Comparison of ENCODE assay signal across 30 cellular contexts in the genomic region with DNA sequence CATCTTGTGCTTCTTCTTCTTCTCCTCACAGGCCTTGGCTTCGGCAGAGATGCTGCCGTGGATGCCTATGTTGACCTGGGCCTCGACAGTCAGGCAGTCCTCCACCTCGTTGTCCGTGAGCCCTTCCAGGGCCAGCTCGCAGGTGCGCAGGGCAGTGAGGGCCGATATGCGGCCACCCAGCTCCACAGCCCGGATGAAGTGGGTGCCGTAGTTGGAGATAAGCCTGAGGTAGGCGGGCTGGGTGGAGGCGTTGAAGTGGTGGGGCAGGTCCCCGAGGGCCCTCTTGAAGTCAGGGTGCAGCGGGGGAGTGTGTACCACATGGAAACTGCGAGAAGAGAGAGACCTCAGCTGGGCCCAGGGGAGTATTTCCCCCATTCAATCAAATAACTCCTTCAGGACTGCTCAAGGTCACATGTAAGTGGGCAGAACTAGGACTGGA. TPM values are rescaled to one million over a fixed set of nuclear protein-coding genes. Genes with fewer than 3 reads are reported as not detected.
DNase-seq lines count a peak whose midpoint lies in the region; ATAC-seq and TF ChIP-seq lines count a peak whose summit lies in the region.
"Had no signal": no experiment of that assay in that cellular context is flagged by ENCODE, and none has a peak within 500 bp of the region (broad histone marks: within the 10 kb centered on the region; RNA-seq: fewer than 3 reads in every experiment).

No MANE protein-coding gene starts in this region.

- H2BK12ac ChIP-seq in neuronal stem cell (ENCODE audit: low read length) = no peak overlapping the region

- TF ChIP-seq CTCF in Loucy (conservative IDR thresholded peaks at IDR 0.05; ENCODE audit: low read length) = no peak

- peaks cover 49% of the 10 kb centered on the region for H3K79me2 ChIP-seq in Loucy (ENCODE audit: insufficient read depth, low read length)

- no peaks in the 10 kb centered on the region for H3K9me2 ChIP-seq in Loucy (replicated peaks; ENCODE audit: low read depth, low read length)

- no peak overlapping the region for H3K27ac ChIP-seq in neuronal stem cell (replicated peaks; ENCODE audit: low read length)
- H3K27ac ChIP-seq: ascending aorta, cardiac muscle cell, coronary artery, neutrophil, SJCRH30 had no signal

- H3K4me3 ChIP-seq in Loucy (ENCODE audit: low read length, poor library complexity, severe bottlenecking) (no peak overlapping the region), neuronal stem cell (ENCODE audit: low read length in 2 of 2) (no peak overlapping the region)
- H3K4me3 ChIP-seq: ascending aorta, cardiac muscle cell, coronary artery, SJCRH30 had no signal

- H3K9me3 ChIP-seq in Loucy (ENCODE audit: insufficient read depth, low read depth, low read length) = no peaks in the 10 kb centered on the region
- H3K9me3 ChIP-seq in neuronal stem cell (replicated peaks in 1 of 2; ENCODE audit: control insufficient read depth in 2 of 2, insufficient read depth in 1 of 2, low read depth in 1 of 2, low read length in 2 of 2) = no peaks in the 10 kb centered on the region
- H3K9me3 ChIP-seq: ascending aorta, neutrophil, SJCRH30 had no signal

- no peak overlapping the region for H3K9ac ChIP-seq in Loucy (ENCODE audit: low read depth, low read length, poor library complexity, severe bottlenecking)
- H3K9ac ChIP-seq in neuronal stem cell (ENCODE audit: low read depth, low read length, poor library complexity) = no peak overlapping the region

- H3K36me3 ChIP-seq in Loucy (ENCODE audit: insufficient read depth, low read length) (no peaks in the 10 kb centered on the region; the same call in 1 of the 2 replicates), neuronal stem cell (replicated peaks in 1 of 2; ENCODE audit: control insufficient read depth in 2 of 2, insufficient read depth in 2 of 2, low read length in 2 of 2) (no peaks in the 10 kb centered on the region)
- H3K36me3 ChIP-seq: ascending aorta, cardiac muscle cell, neutrophil, SJCRH30 had no signal

- H2BK5ac ChIP-seq in neuronal stem cell (ENCODE audit: low read length) = peak overlapping the region; percentile 31

- H4K8ac ChIP-seq in neuronal stem cell (ENCODE audit: low read depth, low read length) = no peak overlapping the region

- H3K18ac ChIP-seq in neuronal stem cell (ENCODE audit: low read length) = peak overlapping the region; percentile 55

- H3K14ac ChIP-seq in neuronal stem cell (ENCODE audit: low read length) = peak overlapping the region; percentile 85

- CTCF ChIA-PET in activated CD8-positive, alpha-beta memory T cell treated with anti-CD3 and anti-CD28 coated beads, Interleukin-2, amount 10 ng/mL, durations not matched to agents 7 days and 5 days (lab: Charles Lee) = interaction anchor here (1.6 kb wide), 1 partner anchor 21 kb away, joined by 3 read pairs; no protein-coding TSS in a partner anchor

- H3K27me3 ChIP-seq in Loucy (ENCODE audit: insufficient read depth, low read length, poor library complexity, severe bottlenecking) (no peaks in the 10 kb centered on the region), neuronal stem cell (ENCODE audit: control insufficient read depth in 3 of 3, insufficient read depth in 3 of 3, low read depth in 1 of 3, low read length in 3 of 3) (peaks cover 0 to 13% (median 0%) of the 10 kb centered on the region in 3 experiments)
- H3K27me3 ChIP-seq: ascending aorta, cardiac muscle cell, neutrophil, SJCRH30 had no signal

- H3K4me2 ChIP-seq in Loucy (ENCODE audit: low read depth, low read length, poor library complexity, severe bottlenecking) (peak overlapping the region; percentile 10), neuronal stem cell (ENCODE audit: insufficient read depth, low read length, poor library complexity, severe bottlenecking) (no peak overlapping the region)

- ATAC-seq in activated CD8-positive, alpha-beta memory T cell treated with anti-CD3 and anti-CD28 coated beads, Interleukin-2, amount 10 ng/mL, durations not matched to agents 7 days and 5 days = no peak
- no peak for ATAC-seq in effector memory CD8-positive, alpha-beta T cell (replicated peaks)
- ATAC-seq: activated T-cell treated with anti-CD3 and anti-CD28 coated beads, Interleukin-2, amount 50 U/mL, for 72 hours; sciatic nerve; stimulated activated memory B cell treated with anti-CD40 and anti-IgM and Interleukin-4, amounts not matched to agents 10 μg/mL and 1 μg/mL and 100 μg/mL, for 72 hours had no signal

- H2BK15ac ChIP-seq in neuronal stem cell (ENCODE audit: low read length) = no peak overlapping the region

- H3F3A ChIP-seq in Loucy (ENCODE audit: low read depth) = no peaks in the 10 kb centered on the region

- no CpG with 5 or more reads among the region's 16 CpGs for WGBS in neuronal stem cell (ENCODE audit: extremely low coverage in 2 of 2, insufficient read length in 2 of 2, insufficient replicate concordance in 1 of 2), 2 donors

- peaks cover 74% of the 10 kb centered on the region for H3K4me1 Mint-ChIP-seq in activated CD8-positive, alpha-beta memory T cell treated with anti-CD3 and anti-CD28 coated beads, Interleukin-2, amount 10 ng/mL, durations not matched to agents 7 days and 5 days
- H3K4me1 Mint-ChIP-seq in effector memory CD8-positive, alpha-beta T cell (ENCODE audit: low read depth in 2 of 2) = peaks cover 79 to 81% of the 10 kb centered on the region in 2 donors
- peaks cover 20% of the 10 kb centered on the region for H3K4me1 Mint-ChIP-seq in activated T-helper 2 cell treated with anti-CD3 and anti-CD28 coated beads, Interferon-gamma antibody, Interleukin-2, Interleukin-4, amounts not matched to agents 10 μg/mL and 5 μg/mL and 100 μg/mL, durations not matched to agents 14 hours and 24 hours and 36 hours (ENCODE audit: low read depth)
- H3K4me1 Mint-ChIP-seq in T-helper 2 cell treated with Interferon-gamma antibody and Interleukin-4, amounts not matched to agents 5 μg/mL and 100 μg/mL, for 36 hours (ENCODE audit: low read depth) = peaks cover 23% of the 10 kb centered on the region

- H3K4ac ChIP-seq in neuronal stem cell (ENCODE audit: low read length) = no peak overlapping the region

- H3K23ac ChIP-seq in neuronal stem cell (ENCODE audit: low read depth, low read length, poor library complexity) = peak overlapping the region; percentile 38

- H3K36me3 Mint-ChIP-seq in activated CD8-positive, alpha-beta memory T cell treated with anti-CD3 and anti-CD28 coated beads, Interleukin-2, amount 10 ng/mL, durations not matched to agents 7 days and 5 days = peaks cover 59% of the 10 kb centered on the region
- H3K36me3 Mint-ChIP-seq in effector memory CD8-positive, alpha-beta T cell (ENCODE audit: insufficient read depth) = peaks cover 93% of the 10 kb centered on the region
- peaks cover 36% of the 10 kb centered on the region for H3K36me3 Mint-ChIP-seq in activated T-helper 2 cell treated with anti-CD3 and anti-CD28 coated beads, Interferon-gamma antibody, Interleukin-2, Interleukin-4, amounts not matched to agents 10 μg/mL and 5 μg/mL and 100 μg/mL, durations not matched to agents 14 hours and 24 hours and 36 hours (ENCODE audit: low read depth)
- H3K36me3 Mint-ChIP-seq in T-helper 2 cell treated with Interferon-gamma antibody and Interleukin-4, amounts not matched to agents 5 μg/mL and 100 μg/mL, for 36 hours (ENCODE audit: low read depth) = peaks cover 25% of the 10 kb centered on the region
- H3K36me3 Mint-ChIP-seq: stimulated activated memory B cell treated with anti-CD40 and anti-IgM and Interleukin-4, amounts not matched to agents 10 μg/mL and 1 μg/mL and 100 μg/mL, for 72 hours had no signal

- peak overlapping the region; percentile 6 for H3K4me3 Mint-ChIP-seq in activated CD8-positive, alpha-beta memory T cell treated with anti-CD3 and anti-CD28 coated beads, Interleukin-2, amount 10 ng/mL, durations not matched to agents 7 days and 5 days
- H3K4me3 Mint-ChIP-seq in effector memory CD8-positive, alpha-beta T cell = peak overlapping the region; percentile 96 to 100
- no peak overlapping the region for H3K4me3 Mint-ChIP-seq in activated T-helper 2 cell treated with anti-CD3 and anti-CD28 coated beads, Interferon-gamma antibody, Interleukin-2, Interleukin-4, amounts not matched to agents 10 μg/mL and 5 μg/mL and 100 μg/mL, durations not matched to agents 14 hours and 24 hours and 36 hours (ENCODE audit: low read depth)
- H3K4me3 Mint-ChIP-seq in T-helper 2 cell treated with Interferon-gamma antibody and Interleukin-4, amounts not matched to agents 5 μg/mL and 100 μg/mL, for 36 hours = no peak overlapping the region
- H3K4me3 Mint-ChIP-seq: activated CD4-positive, alpha-beta memory T cell treated with anti-CD3 and anti-CD28 coated beads for 36 hours; activated naive CD4-positive, alpha-beta T cell treated with anti-CD3 and anti-CD28 coated beads, Interleukin-2, amount 10 ng/mL, durations not matched to agents 7 days and 5 days; H9; stimulated activated memory B cell treated with anti-CD40 and anti-IgM and Interleukin-4, amounts not matched to agents 10 μg/mL and 1 μg/mL and 100 μg/mL, for 72 hours had no signal

- no peak overlapping the region for H2BK120ac ChIP-seq in neuronal stem cell (ENCODE audit: low read depth, low read length)

- no peaks in the 10 kb centered on the region for H3K79me1 ChIP-seq in neuronal stem cell (ENCODE audit: low read depth, low read length)

- no peak overlapping the region for H2AFZ ChIP-seq in Loucy (ENCODE audit: low read length)
- H2AFZ ChIP-seq in neuronal stem cell (ENCODE audit: low read length) = no peak overlapping the region

- no peak overlapping the region for H3K27ac Mint-ChIP-seq in activated CD8-positive, alpha-beta memory T cell treated with anti-CD3 and anti-CD28 coated beads, Interleukin-2, amount 10 ng/mL, durations not matched to agents 7 days and 5 days
- H3K27ac Mint-ChIP-seq in effector memory CD8-positive, alpha-beta T cell = peak overlapping the region in 1 of 2 donors; percentile 96
- H3K27ac Mint-ChIP-seq in activated T-helper 2 cell treated with anti-CD3 and anti-CD28 coated beads, Interferon-gamma antibody, Interleukin-2, Interleukin-4, amounts not matched to agents 10 μg/mL and 5 μg/mL and 100 μg/mL, durations not matched to agents 14 hours and 24 hours and 36 hours = no peak overlapping the region
- H3K27ac Mint-ChIP-seq in T-helper 2 cell treated with Interferon-gamma antibody and Interleukin-4, amounts not matched to agents 5 μg/mL and 100 μg/mL, for 36 hours = no peak overlapping the region
- H3K27ac Mint-ChIP-seq: activated CD4-positive, alpha-beta memory T cell treated with anti-CD3 and anti-CD28 coated beads for 36 hours; activated T-cell treated with anti-CD3 and anti-CD28 coated beads, Interleukin-2, amount 50 U/mL, for 72 hours; progenitor cell of endocrine pancreas; stimulated activated memory B cell treated with anti-CD40 and anti-IgM and Interleukin-4, amounts not matched to agents 10 μg/mL and 1 μg/mL and 100 μg/mL, for 72 hours had no signal

- peaks cover 15% of the 10 kb centered on the region for H4K20me1 ChIP-seq in Loucy (ENCODE audit: insufficient read depth, low read length, poor library complexity, severe bottlenecking)

- no peak overlapping the region for H4K91ac ChIP-seq in neuronal stem cell (ENCODE audit: low read depth, low read length, poor library complexity)

- peak overlapping the region; percentile 61 for H2AK5ac ChIP-seq in neuronal stem cell (ENCODE audit: low read depth, low read length)

- intact Hi-C loops in activated T-helper 2 cell treated with anti-CD3 and anti-CD28 coated beads, Interferon-gamma antibody, Interleukin-2, Interleukin-4, amounts not matched to agents 10 μg/mL and 5 μg/mL and 100 μg/mL, durations not matched to agents 14 hours and 24 hours and 36 hours (cut with micrococcal nuclease) = no loop called here

- no peaks in the 10 kb centered on the region for H3K9me3 Mint-ChIP-seq in activated CD8-positive, alpha-beta memory T cell treated with anti-CD3 and anti-CD28 coated beads, Interleukin-2, amount 10 ng/mL, durations not matched to agents 7 days and 5 days (ENCODE audit: low read depth)
- no peaks in the 10 kb centered on the region for H3K9me3 Mint-ChIP-seq in effector memory CD8-positive, alpha-beta T cell
- H3K9me3 Mint-ChIP-seq in activated T-helper 2 cell treated with anti-CD3 and anti-CD28 coated beads, Interferon-gamma antibody, Interleukin-2, Interleukin-4, amounts not matched to agents 10 μg/mL and 5 μg/mL and 100 μg/mL, durations not matched to agents 14 hours and 24 hours and 36 hours = no peaks in the 10 kb centered on the region
- no peaks in the 10 kb centered on the region for H3K9me3 Mint-ChIP-seq in T-helper 2 cell treated with Interferon-gamma antibody and Interleukin-4, amounts not matched to agents 5 μg/mL and 100 μg/mL, for 36 hours
- H3K9me3 Mint-ChIP-seq: activated CD4-positive, alpha-beta memory T cell treated with anti-CD3 and anti-CD28 coated beads for 36 hours; activated naive CD4-positive, alpha-beta T cell treated with anti-CD3 and anti-CD28 coated beads, Interleukin-2, amount 10 ng/mL, durations not matched to agents 7 days and 5 days; activated T-cell treated with anti-CD3 and anti-CD28 coated beads, Interleukin-2, amount 50 U/mL, for 72 hours; stimulated activated memory B cell treated with anti-CD40 and anti-IgM and Interleukin-4, amounts not matched to agents 10 μg/mL and 1 μg/mL and 100 μg/mL, for 72 hours had no signal

- H3K4me1 ChIP-seq in Loucy (ENCODE audit: insufficient read depth, low read length, poor library complexity, severe bottlenecking) = peaks cover 75% of the 10 kb centered on the region
- H3K4me1 ChIP-seq in neuronal stem cell (ENCODE audit: control insufficient read depth in 2 of 2, insufficient read depth in 1 of 2, low read depth in 1 of 2, low read length in 2 of 2) = no peaks in the 10 kb centered on the region
- H3K4me1 ChIP-seq: ascending aorta had no signal

- no peak for DNase-seq in activated CD8-positive, alpha-beta memory T cell treated with anti-CD3 and anti-CD28 coated beads, Interleukin-2, amount 10 ng/mL, durations not matched to agents 7 days and 5 days
- no peak for DNase-seq in activated CD8-positive, alpha-beta memory T cell treated with anti-CD3 and anti-CD28 coated beads, Interleukin-2, amount 50 U/mL, for 4 hours
- no peak for DNase-seq in effector memory CD8-positive, alpha-beta T cell
- DNase-seq in neuronal stem cell (ENCODE audit: low spot score) (no peak), NOMO-1 treated with dmso at 0.1 percent for 144 hours (lab: John Stamatoyannopoulos, UW; ENCODE audit: unreplicated experiment) (no peak)
- DNase-seq in activated T-helper 2 cell treated with anti-CD3 and anti-CD28 coated beads, Interferon-gamma antibody, Interleukin-2, Interleukin-4, amounts not matched to agents 10 μg/mL and 5 μg/mL and 100 μg/mL, durations not matched to agents 14 hours and 24 hours and 36 hours (ENCODE audit: low spot score) = no peak
- no peak for DNase-seq in T-helper 2 cell treated with Interferon-gamma antibody and Interleukin-4, amounts not matched to agents 5 μg/mL and 100 μg/mL, for 36 hours (ENCODE audit: low spot score)
- DNase-seq: 8988T; activated CD4-positive, alpha-beta memory T cell treated with anti-CD3 and anti-CD28 coated beads for 36 hours; activated CD4-positive, CD25-positive, alpha-beta regulatory T cell; activated naive CD4-positive, alpha-beta T cell treated with anti-CD3 and anti-CD28 coated beads, Interleukin-2, amount 10 ng/mL, durations not matched to agents 7 days and 5 days; activated T-cell treated with anti-CD3 and anti-CD28 coated beads, Interleukin-2, amount 50 U/mL, for 72 hours; H9; kidney; NCI-H1105; NCI-H2029; NCI-H526; SJCRH30; stimulated activated CD4-positive, alpha-beta T cell treated with anti-CD3 and anti-CD28 coated beads, Interleukin-12 subunit alpha, Interleukin-12 subunit beta, amount 100 ng/mL, for 4 hours; stimulated activated CD4-positive, alpha-beta T cell treated with anti-CD3 and anti-CD28 coated beads, Interleukin-4, amount 100 ng/mL, for 1 hour had no signal

- no peaks in the 10 kb centered on the region for H3K27me3 Mint-ChIP-seq in activated CD8-positive, alpha-beta memory T cell treated with anti-CD3 and anti-CD28 coated beads, Interleukin-2, amount 10 ng/mL, durations not matched to agents 7 days and 5 days
- no peaks in the 10 kb centered on the region for H3K27me3 Mint-ChIP-seq in effector memory CD8-positive, alpha-beta T cell
- H3K27me3 Mint-ChIP-seq in activated T-helper 2 cell treated with anti-CD3 and anti-CD28 coated beads, Interferon-gamma antibody, Interleukin-2, Interleukin-4, amounts not matched to agents 10 μg/mL and 5 μg/mL and 100 μg/mL, durations not matched to agents 14 hours and 24 hours and 36 hours (ENCODE audit: low read depth) = no peaks in the 10 kb centered on the region
- H3K27me3 Mint-ChIP-seq in T-helper 2 cell treated with Interferon-gamma antibody and Interleukin-4, amounts not matched to agents 5 μg/mL and 100 μg/mL, for 36 hours (ENCODE audit: low read depth) = no peaks in the 10 kb centered on the region
- H3K27me3 Mint-ChIP-seq: activated CD4-positive, alpha-beta memory T cell treated with anti-CD3 and anti-CD28 coated beads for 36 hours; progenitor cell of endocrine pancreas had no signal

RNA-seq across cellular contexts. Expression of a gene that starts 3.7 kb away (rescaled TPM):
- total RNA-seq in activated CD8-positive, alpha-beta memory T cell treated with anti-CD3 and anti-CD28 coated beads, Interleukin-2, amount 10 ng/mL, durations not matched to agents 7 days and 5 days = 100 to 1,000 TPM; 381 to 433 TPM
- not detected for polyA plus RNA-seq in neuronal stem cell (2013, experiment 1 of 2)
- polyA plus RNA-seq in neuronal stem cell (2013, experiment 2 of 2) = not detected
- 67.7 and 69.6 TPM in 2 replicates for total RNA-seq in activated T-helper 2 cell treated with anti-CD3 and anti-CD28 coated beads, Interferon-gamma antibody, Interleukin-2, Interleukin-4, amounts not matched to agents 10 μg/mL and 5 μg/mL and 100 μg/mL, durations not matched to agents 14 hours and 24 hours and 36 hours
- total RNA-seq: cardiac muscle cell, fibroblast of villous mesenchyme, H9, M059J, progenitor cell of endocrine pancreas, SJCRH30 had no signal
- polyA plus RNA-seq: cardiac muscle cell had no signal

Comparison
In these comparisons a context has a peak if more than half of its experiments do, and no peak if none do; other contexts are left out.
1. H3K4me3 Mint-ChIP-seq: peak in activated CD8-positive, alpha-beta memory T cell treated with anti-CD3 and anti-CD28 coated beads, Interleukin-2, amount 10 ng/mL, durations not matched to agents 7 days and 5 days (single experiment) and effector memory CD8-positive, alpha-beta T cell (2 of 2); none in activated T-helper 2 cell treated with anti-CD3 and anti-CD28 coated beads, Interferon-gamma antibody, Interleukin-2, Interleukin-4, amounts not matched to agents 10 μg/mL and 5 μg/mL and 100 μg/mL, durations not matched to agents 14 hours and 24 hours and 36 hours (single experiment) and T-helper 2 cell treated with Interferon-gamma antibody and Interleukin-4, amounts not matched to agents 5 μg/mL and 100 μg/mL, for 36 hours (single experiment).